Comparison of ENCODE assay signal across 9 cellular contexts in genomic region chr13:43880451-43880850, GRCh38. TPM values are rescaled to one million over a fixed set of nuclear protein-coding genes. Genes with fewer than 3 reads are reported as not detected.
DNase-seq lines count a peak whose midpoint lies in the region; ATAC-seq, FAIRE-seq and TF ChIP-seq lines count a peak whose summit lies in the region.
"Had no signal": no experiment of that assay in that cellular context is flagged by ENCODE, and none has a peak within 500 bp of the region (broad histone marks: within the 10 kb centered on the region; RNA-seq: fewer than 3 reads in every experiment).

No MANE protein-coding gene starts in this region.

- no peak for TF ChIP-seq CTCF in CD4-positive, alpha-beta T cell (IDR thresholded peaks at IDR 0.05)
- TF ChIP-seq CTCF in OCI-LY3 (IDR thresholded peaks at IDR 0.05; ENCODE audit: low read depth, low read length) (no peak), H1 (IDR thresholded peaks at IDR 0.05; ENCODE audit: control extremely low read depth in 1 of 3, insufficient read depth in 1 of 3, low read depth in 1 of 3, low read length in 3 of 3) (no peak), neural progenitor cell (IDR thresholded peaks at IDR 0.05) (no peak), BE2C (IDR thresholded peaks at IDR 0.05; ENCODE audit: low read depth, low read length) (no peak), GM20000 (IDR thresholded peaks at IDR 0.05; ENCODE audit: extremely low read depth, missing control alignments) (no peak), tibial nerve (IDR thresholded peaks at IDR 0.05) (no peak)

- intact Hi-C loops in CD4-positive, alpha-beta T cell (cut with DNase I, micrococcal nuclease): no loop called here

- no peaks in the 10 kb centered on the region for H3K9me3 ChIP-seq in CD4-positive, alpha-beta T cell (ENCODE audit: control insufficient read depth, low read length)
- no peaks in the 10 kb centered on the region for H3K9me3 ChIP-seq in OCI-LY3 (ENCODE audit: insufficient read depth, low read length)
- H3K9me3 ChIP-seq in H1 (ENCODE audit: insufficient read depth in 2 of 2, low read depth in 1 of 2, low read length in 1 of 2): no peaks in the 10 kb centered on the region
- no peaks in the 10 kb centered on the region for H3K9me3 ChIP-seq in neural progenitor cell (ENCODE audit: low read depth)
- no peaks in the 10 kb centered on the region for H3K9me3 ChIP-seq in BE2C
- no peaks in the 10 kb centered on the region for H3K9me3 ChIP-seq in tibial nerve

- ATAC-seq in CD4-positive, alpha-beta T cell (ENCODE audit: poor library complexity): no peak

- no peak overlapping the region for H3K4ac ChIP-seq in H1 (replicated peaks; ENCODE audit: insufficient read length, low read depth, low read length)

- H3K36me3 ChIP-seq in OCI-LY3 (replicated peaks; ENCODE audit: low read depth, low read length) (no peaks in the 10 kb centered on the region), H1 (ENCODE audit: control insufficient read depth in 2 of 4, insufficient read depth in 4 of 4, low read length in 3 of 4) (no peaks in the 10 kb centered on the region), neural progenitor cell (no peaks in the 10 kb centered on the region), BE2C (no peaks in the 10 kb centered on the region), tibial nerve (peaks cover 0 to 5% (median 0%) of the 10 kb centered on the region in 3 donors)

- H3K4me2 ChIP-seq in OCI-LY3 (ENCODE audit: low read length) (peak overlapping the region; percentile 74), H1 (ENCODE audit: insufficient read depth in 1 of 2, low read depth in 2 of 2, low read length in 2 of 2) (peak overlapping the region; percentile 67 to 94), neural progenitor cell (peak overlapping the region; percentile 78)

- H2BK12ac ChIP-seq in H1 (ENCODE audit: low read depth, low read length): no peak overlapping the region

- H2AFZ ChIP-seq in OCI-LY3 (ENCODE audit: low read depth, low read length): no peak overlapping the region
- peak overlapping the region; percentile 64 for H2AFZ ChIP-seq in H1 (ENCODE audit: low read length)
- H2AFZ ChIP-seq in neural progenitor cell (replicated peaks): no peak overlapping the region

- H3K23ac ChIP-seq in H1 (ENCODE audit: insufficient read length): no peak overlapping the region

- H3K18ac ChIP-seq in H1 (ENCODE audit: extremely low read depth, low read length): no peak overlapping the region

- H4K20me1 ChIP-seq in OCI-LY3 (ENCODE audit: insufficient read depth, low read length): no peaks in the 10 kb centered on the region
- no peaks in the 10 kb centered on the region for H4K20me1 ChIP-seq in H1 (replicated peaks in 1 of 2; ENCODE audit: control insufficient read depth in 1 of 2, insufficient read depth in 2 of 2, low read length in 2 of 2)
- no peaks in the 10 kb centered on the region for H4K20me1 ChIP-seq in neural progenitor cell (ENCODE audit: low read depth)

- 0 out of 2 replicates have a peak, but pooled peaks cover 6% of the 10 kb centered on the region for H3K79me2 ChIP-seq in OCI-LY3 (ENCODE audit: low read length)
- no peaks in the 10 kb centered on the region; a peak in 1 of 4 replicates for H3K79me2 ChIP-seq in H1 (ENCODE audit: control insufficient read depth in 1 of 2, insufficient read depth in 2 of 2, low read length in 2 of 2)
- peaks cover 7% of the 10 kb centered on the region for H3K79me2 ChIP-seq in neural progenitor cell (ENCODE audit: low read depth)

- peak overlapping the region; percentile 91 for H3K4me3 Mint-ChIP-seq in CD4-positive, alpha-beta T cell
- peak overlapping the region; percentile 85 for H3K4me3 Mint-ChIP-seq in neural progenitor cell

- H3K4me1 Mint-ChIP-seq in CD4-positive, alpha-beta T cell (ENCODE audit: low read depth): peaks cover 16% of the 10 kb centered on the region
- H3K4me1 Mint-ChIP-seq in neural progenitor cell: peaks cover 13% of the 10 kb centered on the region

- H3K14ac ChIP-seq in H1 (ENCODE audit: insufficient read length): no peak overlapping the region

- WGBS in H1 (ENCODE audit: extremely low coverage in 1 of 2, insufficient coverage in 1 of 2, insufficient read length in 1 of 2, insufficient replicate concordance in 2 of 2, low coverage in 1 of 2, low lambda C conversion rate in 2 of 2, missing lambda C conversion rate in 1 of 2), 2 experiments: 43% methylated on average over 9 of the region's 9 CpGs; no CpG with 5 or more reads in 1 of the 2 experiments
- 71% methylated on average over 9 of the region's 9 CpGs for WGBS in tibial nerve, 2 donors

- no peaks in the 10 kb centered on the region for H3K27me3 ChIP-seq in CD4-positive, alpha-beta T cell (ENCODE audit: control insufficient read depth, insufficient read depth, low read length)
- no peaks in the 10 kb centered on the region; the same call in 1 of the 2 replicates for H3K27me3 ChIP-seq in OCI-LY3 (ENCODE audit: low read depth, low read length)
- peaks cover 0 to 8% (median 4%) of the 10 kb centered on the region in 4 experiments; a peak in 4 of 7 replicates for H3K27me3 ChIP-seq in H1 (replicated peaks in 1 of 4; ENCODE audit: control insufficient read depth in 3 of 4, extremely low read depth in 1 of 4, insufficient read depth in 3 of 4, low read length in 3 of 4)
- H3K27me3 ChIP-seq in neural progenitor cell: peaks cover 25% of the 10 kb centered on the region
- H3K27me3 ChIP-seq in BE2C: peaks cover 10% of the 10 kb centered on the region
- H3K27me3 ChIP-seq in tibial nerve: no peaks in the 10 kb centered on the region

- H4K5ac ChIP-seq in H1 (ENCODE audit: insufficient read length, low read depth, low read length): no peak overlapping the region

- FAIRE-seq in H1 (lab: Jason Lieb, UNC): no peak

- no peak overlapping the region for H3K56ac ChIP-seq in H1 (replicated peaks; ENCODE audit: insufficient read length, low read depth, low read length)

- H2BK20ac ChIP-seq in H1 (ENCODE audit: low read length): no peak overlapping the region

- H2BK5ac ChIP-seq in H1 (ENCODE audit: low read depth, low read length): no peak overlapping the region

- peaks cover 15% of the 10 kb centered on the region for H3K27me3 Mint-ChIP-seq in CD4-positive, alpha-beta T cell
- peaks cover 9% of the 10 kb centered on the region for H3K27me3 Mint-ChIP-seq in neural progenitor cell (ENCODE audit: insufficient read depth, low read depth)

- H3F3A ChIP-seq in neural progenitor cell (ENCODE audit: low read depth): peaks cover 3% of the 10 kb centered on the region

- H3K9me3 Mint-ChIP-seq in CD4-positive, alpha-beta T cell: no peaks in the 10 kb centered on the region
- H3K9me3 Mint-ChIP-seq in neural progenitor cell: no peaks in the 10 kb centered on the region

- no peak overlapping the region for H2BK120ac ChIP-seq in H1 (replicated peaks; ENCODE audit: low read depth, low read length)

- H3K23me2 ChIP-seq in H1 (ENCODE audit: low read depth, low read length): peaks cover 8% of the 10 kb centered on the region; the same call in 1 of the 2 replicates

- no peak overlapping the region for H3K27ac ChIP-seq in CD4-positive, alpha-beta T cell (ENCODE audit: low read depth, low read length)
- H3K27ac ChIP-seq in OCI-LY3 (ENCODE audit: low read length) (no peak overlapping the region), H1 (ENCODE audit: low read depth, low read length) (no peak overlapping the region), neural progenitor cell (no peak overlapping the region), tibial nerve (peak overlapping the region in 2 of 4 donors; percentile 93 to 96)

- no peaks in the 10 kb centered on the region for H3K36me3 Mint-ChIP-seq in CD4-positive, alpha-beta T cell (ENCODE audit: low read depth)
- H3K36me3 Mint-ChIP-seq in neural progenitor cell: no peaks in the 10 kb centered on the region

- DNase-seq in CD4-positive, alpha-beta T cell: no peak
- DNase-seq in H1 (ENCODE audit: low read depth in 1 of 2, low spot score in 2 of 2) (no peak), neural progenitor cell (ENCODE audit: low spot score) (no peak), BE2C (no peak), GM20000 (ENCODE audit: low spot score) (no peak), GM19238 (ENCODE audit: insufficient read length, low spot score) (no peak), tibial nerve (ENCODE audit: low spot score in 2 of 2) (no peak)
- DNase-seq: NCI-H1694 had no signal

- H3K27ac Mint-ChIP-seq in CD4-positive, alpha-beta T cell: peak overlapping the region; percentile 79
- no peak overlapping the region for H3K27ac Mint-ChIP-seq in neural progenitor cell

- H3K4me1 ChIP-seq in OCI-LY3 (ENCODE audit: low read length) (peaks cover 9% of the 10 kb centered on the region), H1 (replicated peaks in 1 of 4; ENCODE audit: control insufficient read depth in 3 of 4, insufficient read depth in 4 of 4, low read length in 3 of 4) (peaks cover 1 to 6% (median 3%) of the 10 kb centered on the region in 4 experiments; a peak in 4 of 7 replicates), neural progenitor cell (peaks cover 15% of the 10 kb centered on the region), BE2C (no peaks in the 10 kb centered on the region), tibial nerve (peaks cover 0 to 22% (median 18%) of the 10 kb centered on the region in 4 donors)

- no peaks in the 10 kb centered on the region for H3K79me1 ChIP-seq in H1 (ENCODE audit: low read depth, low read length)

- no peak overlapping the region for H4K91ac ChIP-seq in H1 (replicated peaks; ENCODE audit: insufficient read length, low read length)

- CTCF ChIA-PET in CD4-positive, alpha-beta T cell (lab: Charles Lee): interaction anchor here (1.2 kb wide), 1 partner anchor 556 kb away, joined by 3 read pairs; no protein-coding TSS in a partner anchor
- CTCF ChIA-PET in H1 (lab: Charles Lee; ENCODE audit: partially characterized antibody): interaction anchor here (0.6 kb wide), 1 partner anchor 76 kb away, joined by 3 read pairs; no protein-coding TSS in a partner anchor

- TF ChIP-seq EP300 in H1 (IDR thresholded peaks at IDR 0.05; ENCODE audit: borderline replicate concordance in 1 of 2, low read depth in 2 of 2, low read length in 2 of 2): no peak
- no peak for TF ChIP-seq EP300 in tibial nerve (IDR thresholded peaks at IDR 0.05)

- no peak overlapping the region for H2BK15ac ChIP-seq in H1 (ENCODE audit: low read length)

- H3K9ac ChIP-seq in OCI-LY3 (ENCODE audit: low read length) (no peak overlapping the region), H1 (replicated peaks in 1 of 4; ENCODE audit: extremely low read depth in 1 of 4, low read depth in 3 of 4, low read length in 3 of 4) (no peak overlapping the region; a peak in 1 of 7 replicates), neural progenitor cell (no peak overlapping the region)

- H3K4me3 ChIP-seq in OCI-LY3 (ENCODE audit: low read length): peak overlapping the region; percentile 88
- peak overlapping the region; percentile 63 to 81 (median 66); a peak in 7 of 8 replicates for H3K4me3 ChIP-seq in H1 (ENCODE audit: extremely low read depth in 1 of 4, insufficient read depth in 2 of 4, low read depth in 3 of 4, low read length in 4 of 4)
- H3K4me3 ChIP-seq in neural progenitor cell: peak overlapping the region; percentile 65
- no peak overlapping the region for H3K4me3 ChIP-seq in BE2C (ENCODE audit: low read depth, low read length)
- peak overlapping the region in 2 of 4 donors; percentile 88 for H3K4me3 ChIP-seq in tibial nerve

- POLR2A ChIA-PET in CD4-positive, alpha-beta T cell (lab: Charles Lee): interaction anchor here (0.5 kb wide), 1 partner anchor 1167 kb away, joined by 3 read pairs; no protein-coding TSS in a partner anchor
- POLR2A ChIA-PET in H1 (lab: Charles Lee; ENCODE audit: partially characterized antibody): interaction anchor here (0.8 kb wide), 1 partner anchor 75 kb away, joined by 3 read pairs; no protein-coding TSS in a partner anchor

- no peak for TF ChIP-seq POLR2A in H1 (IDR thresholded peaks at IDR 0.05; ENCODE audit: control extremely low read depth in 1 of 2, low read depth in 2 of 2, low read length in 2 of 2)
- no peak for TF ChIP-seq POLR2A in tibial nerve (IDR thresholded peaks at IDR 0.05)

- H4K8ac ChIP-seq in H1 (ENCODE audit: extremely low read depth, insufficient read depth, low read length): no peak overlapping the region

- TF ChIP-seq RAD21 in H1 (IDR thresholded peaks at IDR 0.05 in 1 of 2, conservative IDR thresholded peaks at IDR 0.05 in 1 of 2; ENCODE audit: low read depth in 2 of 2, low read length in 2 of 2): no peak

- no peak overlapping the region for H2AK5ac ChIP-seq in H1 (ENCODE audit: low read depth, low read length)

RNA-seq across cellular contexts. Expression of gene LACC1, which starts 0.7 kb away (rescaled TPM):
- under 1 TPM; 0.93 to 0.95 TPM for total RNA-seq in CD4-positive, alpha-beta T cell
- 2.8 and 3.6 TPM in 2 replicates for total RNA-seq in H1 (2021; fragmentation: NEBNext Ultra II Directional; extraction: Animal tissue kit (Norgen Biotek cat#: 25700))
- 0.49 and 0.57 TPM in 2 replicates for polyA plus RNA-seq in H1 (2011; rRNA removed)
- 1.6 TPM for polyA plus RNA-seq in H1 (2011; cell fraction: cytosol; rRNA removed)
- 1.7 TPM for polyA plus RNA-seq in H1 (2011; cell fraction: nucleus; rRNA removed)
- 1.1 to 2.9 TPM (median 1.6 TPM) in 4 replicates for polyA plus RNA-seq in H1 (2012, experiment 1 of 2)
- 0.12 TPM for polyA plus RNA-seq in H1 (2012, experiment 2 of 2)
- 2.6 TPM for polyA plus RNA-seq in H1 (2013, experiment 1 of 2)
- 2.7 TPM for polyA plus RNA-seq in H1 (2013, experiment 2 of 2)
- polyA minus RNA-seq in H1 (2011; rRNA and poly(A)+ RNA removed): 1.4 and 1.5 TPM in 2 replicates
- 1.4 TPM for polyA minus RNA-seq in H1 (2011; cell fraction: cytosol; rRNA and poly(A)+ RNA removed)
- polyA minus RNA-seq in H1 (2011; cell fraction: nucleus; rRNA and poly(A)+ RNA removed): 2.9 TPM
- 0.84 and 1.7 TPM in 2 replicates for total RNA-seq in neural progenitor cell (ENCODE audit: low replicate concordance)
- polyA plus RNA-seq in BE2C (2012; ENCODE audit: insufficient read depth, insufficient read length, low read depth): 0.25 TPM
- 1 to 10 TPM; 1.8 to 9.8 (median 3.9) TPM for total RNA-seq in tibial nerve

RNA-seq across cellular contexts. Expression of gene CCDC122, which starts 0.9 kb away (rescaled TPM):
- total RNA-seq in CD4-positive, alpha-beta T cell: under 1 TPM; 0.52 to 0.64 TPM
- 3.7 and 5.8 TPM in 2 replicates for total RNA-seq in H1 (2021; fragmentation: NEBNext Ultra II Directional; extraction: Animal tissue kit (Norgen Biotek cat#: 25700))
- polyA plus RNA-seq in H1 (2011; rRNA removed): 2.9 and 7.7 TPM in 2 replicates
- polyA plus RNA-seq in H1 (2011; cell fraction: cytosol; rRNA removed): 1.3 TPM
- polyA plus RNA-seq in H1 (2011; cell fraction: nucleus; rRNA removed): 0.97 TPM
- polyA plus RNA-seq in H1 (2012, experiment 1 of 2): 1.5 to 11.8 TPM (median 5.4 TPM) in 4 replicates
- polyA plus RNA-seq in H1 (2012, experiment 2 of 2): 1.6 TPM
- polyA plus RNA-seq in H1 (2013, experiment 1 of 2): 12.6 TPM
- polyA plus RNA-seq in H1 (2013, experiment 2 of 2): 10.8 TPM
- polyA minus RNA-seq in H1 (2011; rRNA and poly(A)+ RNA removed): 0.76 and 2.0 TPM in 2 replicates
- 3.2 TPM for polyA minus RNA-seq in H1 (2011; cell fraction: cytosol; rRNA and poly(A)+ RNA removed)
- 15.5 TPM for polyA minus RNA-seq in H1 (2011; cell fraction: nucleus; rRNA and poly(A)+ RNA removed)
- total RNA-seq in neural progenitor cell (ENCODE audit: low replicate concordance) (12.0 and 24.4 TPM in 2 replicates), tibial nerve (1 to 10 TPM; 1.0 to 5.7 (median 2.5) TPM)
- 1.2 TPM for polyA plus RNA-seq in BE2C (2012; ENCODE audit: insufficient read depth, insufficient read length, low read depth)
